ENCODE assay signal across 13 cellular contexts in genomic region chr22:37487129-37487528, GRCh38. TPM values are rescaled to one million over a fixed set of nuclear protein-coding genes. Genes with fewer than 3 reads are reported as not detected.
DNase-seq lines count a peak whose midpoint lies in the region; ATAC-seq and TF ChIP-seq lines count a peak whose summit lies in the region.
"Had no signal": no experiment of that assay in that cellular context is flagged by ENCODE, and none has a peak within 500 bp of the region (broad histone marks: within the 10 kb centered on the region; RNA-seq: fewer than 3 reads in every experiment).

No MANE protein-coding gene starts in this region.

- no peak overlapping the region for H3K9ac ChIP-seq in SK-N-SH

- no peak for TF ChIP-seq CTCF in WTC11 (IDR thresholded peaks at IDR 0.05)
- no peak for TF ChIP-seq CTCF in glutamatergic neuron (IDR thresholded peaks at IDR 0.05; ENCODE audit: partially characterized antibody, unreplicated experiment)
- TF ChIP-seq CTCF in SK-N-SH (IDR thresholded peaks at IDR 0.05) = no peak

- peak overlapping the region; percentile 95 for H3K4me3 Mint-ChIP-seq in stimulated activated naive CD8-positive, alpha-beta T cell treated with anti-CD3 and anti-CD28 coated beads, Interleukin-15, Interleukin-2, amounts not matched to agents 100 ng/mL and 50 ng/mL, for 24 hours
- H3K4me3 Mint-ChIP-seq in WTC11 = peak overlapping the region; percentile 56; the same call in 1 of the 2 replicates
- H3K4me3 Mint-ChIP-seq in glutamatergic neuron (ENCODE audit: unreplicated experiment) = peak overlapping the region; percentile 3

- H3K4me1 ChIP-seq in SK-N-SH (ENCODE audit: control insufficient read depth in 1 of 2, insufficient read depth in 2 of 2, low read depth in 1 of 2, low read length in 1 of 2) = peaks cover 0 to 13% of the 10 kb centered on the region in 2 experiments; a peak in 1 of 4 replicates

- peaks cover 3% of the 10 kb centered on the region for H3F3A ChIP-seq in SK-N-SH (replicated peaks; ENCODE audit: insufficient read depth)

- no peak overlapping the region for H2AFZ ChIP-seq in SK-N-SH (ENCODE audit: low read depth)

- no peaks in the 10 kb centered on the region for H3K9me3 ChIP-seq in SK-N-SH

- POLR2A ChIA-PET in WTC11 (lab: Charles Lee) (interaction anchor here (1.1 kb wide), 1 partner anchor 12 kb away, joined by 3 read pairs; no protein-coding TSS in a partner anchor), SK-N-SH (lab: Yijun Ruan, JAX) (no interaction called here)

- ATAC-seq in stimulated activated naive CD8-positive, alpha-beta T cell treated with anti-CD3 and anti-CD28 coated beads, Interleukin-15, Interleukin-2, amounts not matched to agents 100 U/mL and 50 U/mL, for 24 hours = no peak
- ATAC-seq in WTC11 (no peak), GM18517 (IDR thresholded peaks at IDR 0.05; ENCODE audit: unreplicated experiment) (no peak)

- CTCF ChIA-PET in WTC11 (lab: Charles Lee) = interaction anchor here (1.0 to 10.8 kb wide), 11 partner anchors 10 to 509 kb away, joined by 3 to 175 read pairs (median 6); no protein-coding TSS in a partner anchor
- CTCF ChIA-PET in SK-N-SH (lab: Yijun Ruan, JAX) = interaction anchor here (1.0 to 3.2 kb wide), 6 partner anchors 11 to 220 kb away, joined by 4 to 21 read pairs (median 5); no protein-coding TSS in a partner anchor

- no peaks in the 10 kb centered on the region for H3K79me2 ChIP-seq in SK-N-SH (ENCODE audit: insufficient read depth)

- H3K4me2 ChIP-seq in SK-N-SH = no peak overlapping the region

- H3K27ac ChIP-seq in SK-N-SH (ENCODE audit: low read depth in 2 of 2, low read length in 1 of 2) = no peak overlapping the region

- DNase-seq in stimulated activated naive CD8-positive, alpha-beta T cell treated with anti-CD3 and anti-CD28 coated beads, Interleukin-15, Interleukin-2, amounts not matched to agents 100 U/mL and 50 U/mL, for 24 hours = no peak
- DNase-seq in WTC11 (ENCODE audit: low spot score) (no peak), glutamatergic neuron (no peak), SK-N-SH (no peak), GM19240 (ENCODE audit: insufficient read length, low spot score) (no peak), SW 1271 (lab: John Stamatoyannopoulos, UW) (no peak)
- DNase-seq: activated CD4-positive, alpha-beta T cell treated with anti-CD3 and anti-CD28 coated beads for 1 hour; cortex of kidney; NCI-H2029 treated with DMSO at 0.1 percent for 48 hours had no signal

- TF ChIP-seq EP300 in SK-N-SH (IDR thresholded peaks at IDR 0.05; ENCODE audit: borderline replicate concordance in 1 of 2, low read depth in 1 of 2, low read length in 1 of 2) = no peak

- H3K27ac Mint-ChIP-seq in stimulated activated naive CD8-positive, alpha-beta T cell treated with anti-CD3 and anti-CD28 coated beads, Interleukin-15, Interleukin-2, amounts not matched to agents 100 ng/mL and 50 ng/mL, for 24 hours = peak overlapping the region; percentile 6
- H3K27ac Mint-ChIP-seq in WTC11 (peak overlapping the region; percentile 27; the same call in 1 of the 2 replicates), glutamatergic neuron (ENCODE audit: unreplicated experiment) (peak overlapping the region; percentile 48)

- no peak overlapping the region for H3K4me3 ChIP-seq in SK-N-SH (ENCODE audit: low read depth in 2 of 2, low read length in 1 of 2)

- H3K9me3 Mint-ChIP-seq in stimulated activated naive CD8-positive, alpha-beta T cell treated with anti-CD3 and anti-CD28 coated beads, Interleukin-15, Interleukin-2, amounts not matched to agents 100 ng/mL and 50 ng/mL, for 24 hours = no peaks in the 10 kb centered on the region
- H3K9me3 Mint-ChIP-seq in WTC11 = no peaks in the 10 kb centered on the region
- H3K9me3 Mint-ChIP-seq in glutamatergic neuron (ENCODE audit: unreplicated experiment) = peaks cover 10% of the 10 kb centered on the region

- H3K36me3 ChIP-seq in SK-N-SH (replicated peaks in 1 of 2; ENCODE audit: control insufficient read depth in 1 of 2, insufficient read depth in 2 of 2, low read length in 1 of 2) = peaks cover 0 to 3% of the 10 kb centered on the region in 2 experiments

- peaks cover 50% of the 10 kb centered on the region for H3K4me1 Mint-ChIP-seq in stimulated activated naive CD8-positive, alpha-beta T cell treated with anti-CD3 and anti-CD28 coated beads, Interleukin-15, Interleukin-2, amounts not matched to agents 100 ng/mL and 50 ng/mL, for 24 hours (ENCODE audit: low read depth)
- H3K4me1 Mint-ChIP-seq in WTC11 = peaks cover 54% of the 10 kb centered on the region
- H3K4me1 Mint-ChIP-seq in glutamatergic neuron (ENCODE audit: low read depth, unreplicated experiment) = peaks cover 36% of the 10 kb centered on the region

- no peaks in the 10 kb centered on the region for H3K27me3 Mint-ChIP-seq in stimulated activated naive CD8-positive, alpha-beta T cell treated with anti-CD3 and anti-CD28 coated beads, Interleukin-15, Interleukin-2, amounts not matched to agents 100 ng/mL and 50 ng/mL, for 24 hours
- H3K27me3 Mint-ChIP-seq in WTC11 (ENCODE audit: low read depth) (no peaks in the 10 kb centered on the region), glutamatergic neuron (ENCODE audit: unreplicated experiment) (peaks cover 14% of the 10 kb centered on the region)

- WGBS in SK-N-SH (ENCODE audit: low lambda C conversion rate) = 88% methylated on average over 10 of the region's 10 CpGs

- H3K27me3 ChIP-seq in SK-N-SH (ENCODE audit: insufficient read depth) = no peaks in the 10 kb centered on the region

- TF ChIP-seq RAD21 in SK-N-SH (IDR thresholded peaks at IDR 0.05; ENCODE audit: low read length) = no peak

- H3K36me3 Mint-ChIP-seq in stimulated activated naive CD8-positive, alpha-beta T cell treated with anti-CD3 and anti-CD28 coated beads, Interleukin-15, Interleukin-2, amounts not matched to agents 100 ng/mL and 50 ng/mL, for 24 hours (ENCODE audit: low read depth) = peaks cover 27% of the 10 kb centered on the region
- H3K36me3 Mint-ChIP-seq in WTC11 (no peaks in the 10 kb centered on the region), glutamatergic neuron (ENCODE audit: unreplicated experiment) (no peaks in the 10 kb centered on the region)

- no peaks in the 10 kb centered on the region for H3K9me2 ChIP-seq in SK-N-SH

- H4K20me1 ChIP-seq in SK-N-SH (ENCODE audit: insufficient read depth) = peaks cover 3% of the 10 kb centered on the region; the same call in 1 of the 2 replicates

TF ChIP-seq in WTC11, 78 proteins besides CTCF, POLR2A, EP300 and RAD21 (continues in another document):
- TF ChIP-seq GTF2I (CRISPR knock-in tag; conservative IDR thresholded peaks at IDR 0.05) (0 out of 2 replicates have a peak, but pooled peaks have one; percentile 7), SP1 (CRISPR knock-in tag; conservative IDR thresholded peaks at IDR 0.05) (no peak), ZNF121 (CRISPR knock-in tag; IDR thresholded peaks at IDR 0.05) (0 out of 2 replicates have a peak, but pooled peaks have one; percentile 37), ZNF232 (CRISPR knock-in tag; IDR thresholded peaks at IDR 0.05) (no peak), ZMAT4 (CRISPR knock-in tag; IDR thresholded peaks at IDR 0.05) (no peak)

TF ChIP-seq in SK-N-SH, 30 proteins besides CTCF, POLR2A, EP300 and RAD21:
- TF ChIP-seq SMC3 (IDR thresholded peaks at IDR 0.05; ENCODE audit: low read depth, low read length) (no peak), MEF2A (IDR thresholded peaks at IDR 0.05; ENCODE audit: borderline replicate concordance, low read depth) (no peak), CHD2 (IDR thresholded peaks at IDR 0.05; ENCODE audit: low read length, partially characterized antibody) (no peak), FOSL2 (IDR thresholded peaks at IDR 0.05; ENCODE audit: borderline replicate concordance, low read depth) (no peak), USF1 (IDR thresholded peaks at IDR 0.05; ENCODE audit: borderline replicate concordance, low read depth) (no peak), RFX5 (IDR thresholded peaks at IDR 0.05; ENCODE audit: low read length) (no peak), TEAD4 (IDR thresholded peaks at IDR 0.05; ENCODE audit: borderline replicate concordance, insufficient read depth) (no peak), USF2 (IDR thresholded peaks at IDR 0.05; ENCODE audit: borderline replicate concordance, low read depth, low read length) (no peak), EZH2phosphoT487 (IDR thresholded peaks at IDR 0.05; ENCODE audit: borderline replicate concordance, low read depth) (no peak), RXRA (IDR thresholded peaks at IDR 0.05; ENCODE audit: borderline replicate concordance, low read depth) (no peak), FOXM1 (IDR thresholded peaks at IDR 0.05; ENCODE audit: low read depth) (no peak)

RNA-seq across cellular contexts. Expression of gene MFNG, which starts 0.9 kb away (rescaled TPM):
- total RNA-seq in WTC11 (2021) (3.2 to 4.8 TPM (median 3.7 TPM) in 3 replicates), glutamatergic neuron (ENCODE audit: unreplicated experiment) (61.1 TPM)
- polyA plus RNA-seq in SK-N-SH (2012; rRNA removed) = 0.18 and 0.34 TPM in 2 replicates
- 0.13 and 0.14 TPM in 2 replicates for polyA plus RNA-seq in SK-N-SH (2012; cell fraction: cytosol; rRNA removed)
- polyA plus RNA-seq in SK-N-SH (2012; cell fraction: nucleus; rRNA removed) = 1.4 and 2.6 TPM in 2 replicates
- total RNA-seq: SK-MEL-5 had no signal
- polyA plus RNA-seq: BJ had no signal

RNA-seq across cellular contexts. Expression of gene CARD10, which starts 32.1 kb away (rescaled TPM):
- total RNA-seq in WTC11 (2021) = 14.6 to 17.5 TPM (median 16.0 TPM) in 3 replicates
- 2.7 TPM for total RNA-seq in glutamatergic neuron (ENCODE audit: unreplicated experiment)
- 13.9 and 14.5 TPM in 2 replicates for polyA plus RNA-seq in SK-N-SH (2012; rRNA removed)
- 4.4 and 7.2 TPM in 2 replicates for polyA plus RNA-seq in SK-N-SH (2012; cell fraction: cytosol; rRNA removed)
- 27.9 and 29.5 TPM in 2 replicates for polyA plus RNA-seq in SK-N-SH (2012; cell fraction: nucleus; rRNA removed)

RNA-seq across cellular contexts. Expression of gene ELFN2, which starts 59.9 kb away (rescaled TPM):
- total RNA-seq in WTC11 (2021) = 0.87 to 1.8 TPM (median 1.5 TPM) in 3 replicates
- 7.3 TPM for total RNA-seq in glutamatergic neuron (ENCODE audit: unreplicated experiment)
- polyA plus RNA-seq in SK-N-SH (2012; rRNA removed) = 2.4 and 2.8 TPM in 2 replicates
- 1.0 and 1.4 TPM in 2 replicates for polyA plus RNA-seq in SK-N-SH (2012; cell fraction: cytosol; rRNA removed)
- 10.1 and 10.5 TPM in 2 replicates for polyA plus RNA-seq in SK-N-SH (2012; cell fraction: nucleus; rRNA removed)

Comparison
In these comparisons a context has a peak if more than half of its experiments do, and no peak if none do; other contexts are left out.
1. H3K4me3 Mint-ChIP-seq: peak in every context shown above with its lines; median percentile 95 in stimulated activated naive CD8-positive, alpha-beta T cell treated with anti-CD3 and anti-CD28 coated beads, Interleukin-15, Interleukin-2, amounts not matched to agents 100 ng/mL and 50 ng/mL, for 24 hours; 56 in WTC11; 3 in glutamatergic neuron.
2. RNA of gene MFNG, which starts 0.9 kb away (total RNA-seq): 61.1 TPM in glutamatergic neuron (single experiment); 3.2 to 4.8 TPM in WTC11; every median in the first group is over 10 times any median in the second.
3. Peak in every context shown above with its lines, with median percentiles within 50 percentile points of each other: H3K27ac Mint-ChIP-seq.